ENCODE assay signal across 26 cellular contexts in the genomic region with DNA sequence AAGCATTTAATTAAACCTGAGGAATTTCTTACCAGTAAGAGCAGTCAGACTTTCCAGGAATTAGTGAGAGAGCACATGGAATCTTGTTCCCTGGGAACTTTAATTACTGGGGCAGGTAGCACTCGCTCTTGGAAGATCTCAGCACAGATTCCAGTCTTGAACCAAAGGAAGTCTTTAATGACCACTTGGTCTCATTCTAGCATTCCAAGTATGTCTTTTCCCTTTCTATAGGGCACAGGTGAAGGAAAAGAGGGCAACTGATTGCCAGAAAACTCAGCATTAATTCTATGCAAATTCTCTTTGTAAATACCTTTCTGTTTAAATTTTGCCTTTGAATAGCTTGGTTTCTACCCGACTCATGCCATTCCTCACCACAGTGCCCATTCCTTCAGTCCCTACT.
"Had no signal": no experiment of that assay in that cellular context is flagged by ENCODE, and none has a peak within 500 bp of the region (broad histone marks: within the 10 kb centered on the region; RNA-seq: fewer than 3 reads in every experiment).

No MANE protein-coding gene starts in this region.

- FAIRE-seq: endometrium, pancreas, small intestine, urothelium cell line had no signal

- H3K36me3 Mint-ChIP-seq: memory B cell; mesothelial cell of epicardium; naive B cell; stimulated activated naive B cell treated with anti-CD40 and anti-IgM and Interleukin-4, amounts not matched to agents 10 μg/mL and 1 μg/mL and 100 μg/mL, for 72 hours had no signal

- H3K4me3 Mint-ChIP-seq: effector memory CD8-positive, alpha-beta T cell; memory B cell; mesothelial cell of epicardium; naive B cell; nephron; stimulated activated naive B cell treated with anti-CD40 and anti-IgM and Interleukin-4, amounts not matched to agents 10 μg/mL and 1 μg/mL and 100 μg/mL, for 72 hours; stimulated activated naive CD8-positive, alpha-beta T cell treated with anti-CD3 and anti-CD28 coated beads, Interleukin-15, Interleukin-2, amounts not matched to agents 100 ng/mL and 50 ng/mL, for 24 hours had no signal

- DNase-seq: cerebellar nuclear complex; cortex of kidney; effector memory CD8-positive, alpha-beta T cell; foreskin fibroblast; gastrocnemius medialis; head of caudate nucleus; left ventricle myocardium superior; mucosa of descending colon; naive B cell; pancreas; retina; right lobe of liver; small intestine; stimulated activated CD4-positive, alpha-beta T cell treated with anti-CD3 and anti-CD28 coated beads, Interleukin-15, amount 100 ng/mL, for 24 hours; stimulated activated CD4-positive, alpha-beta T cell treated with anti-CD3 and anti-CD28 coated beads, Interleukin-2, amount 100 ng/mL, for 48 hours; stimulated activated naive B cell treated with anti-CD40 and anti-IgM and Interleukin-4, amounts not matched to agents 10 μg/mL and 1 μg/mL and 100 μg/mL, for 72 hours; upper lobe of left lung had no signal

- H3K4me3 ChIP-seq: gastrocnemius medialis, lung, mucosa of descending colon, pancreas, right lobe of liver, thoracic aorta, tibial nerve, upper lobe of left lung had no signal

- H3K9me3 ChIP-seq: gastrocnemius medialis, mucosa of descending colon, pancreas, thoracic aorta, tibial nerve, upper lobe of left lung had no signal

- H3K27me3 Mint-ChIP-seq: memory B cell; naive B cell; stimulated activated naive B cell treated with anti-CD40 and anti-IgM and Interleukin-4, amounts not matched to agents 10 μg/mL and 1 μg/mL and 100 μg/mL, for 72 hours; stimulated activated naive CD8-positive, alpha-beta T cell treated with anti-CD3 and anti-CD28 coated beads, Interleukin-15, Interleukin-2, amounts not matched to agents 100 ng/mL and 50 ng/mL, for 24 hours had no signal

- H3K27ac Mint-ChIP-seq: effector memory CD8-positive, alpha-beta T cell; memory B cell; mesothelial cell of epicardium; naive B cell; stimulated activated naive B cell treated with anti-CD40 and anti-IgM and Interleukin-4, amounts not matched to agents 10 μg/mL and 1 μg/mL and 100 μg/mL, for 72 hours; stimulated activated naive CD8-positive, alpha-beta T cell treated with anti-CD3 and anti-CD28 coated beads, Interleukin-15, Interleukin-2, amounts not matched to agents 100 ng/mL and 50 ng/mL, for 24 hours had no signal

- H3K27ac ChIP-seq: gastrocnemius medialis, pancreas, right lobe of liver, thoracic aorta, tibial nerve, upper lobe of left lung had no signal

- H3K4me1 Mint-ChIP-seq: memory B cell; naive B cell; stimulated activated naive B cell treated with anti-CD40 and anti-IgM and Interleukin-4, amounts not matched to agents 10 μg/mL and 1 μg/mL and 100 μg/mL, for 72 hours had no signal

- H3K36me3 ChIP-seq: gastrocnemius medialis, pancreas, right lobe of liver, thoracic aorta, tibial nerve, upper lobe of left lung had no signal

- H3K4me1 ChIP-seq: gastrocnemius medialis, pancreas, right lobe of liver had no signal

- H3K27me3 ChIP-seq: gastrocnemius medialis, pancreas, right lobe of liver, tibial nerve, upper lobe of left lung had no signal
